In the genomic region with DNA sequence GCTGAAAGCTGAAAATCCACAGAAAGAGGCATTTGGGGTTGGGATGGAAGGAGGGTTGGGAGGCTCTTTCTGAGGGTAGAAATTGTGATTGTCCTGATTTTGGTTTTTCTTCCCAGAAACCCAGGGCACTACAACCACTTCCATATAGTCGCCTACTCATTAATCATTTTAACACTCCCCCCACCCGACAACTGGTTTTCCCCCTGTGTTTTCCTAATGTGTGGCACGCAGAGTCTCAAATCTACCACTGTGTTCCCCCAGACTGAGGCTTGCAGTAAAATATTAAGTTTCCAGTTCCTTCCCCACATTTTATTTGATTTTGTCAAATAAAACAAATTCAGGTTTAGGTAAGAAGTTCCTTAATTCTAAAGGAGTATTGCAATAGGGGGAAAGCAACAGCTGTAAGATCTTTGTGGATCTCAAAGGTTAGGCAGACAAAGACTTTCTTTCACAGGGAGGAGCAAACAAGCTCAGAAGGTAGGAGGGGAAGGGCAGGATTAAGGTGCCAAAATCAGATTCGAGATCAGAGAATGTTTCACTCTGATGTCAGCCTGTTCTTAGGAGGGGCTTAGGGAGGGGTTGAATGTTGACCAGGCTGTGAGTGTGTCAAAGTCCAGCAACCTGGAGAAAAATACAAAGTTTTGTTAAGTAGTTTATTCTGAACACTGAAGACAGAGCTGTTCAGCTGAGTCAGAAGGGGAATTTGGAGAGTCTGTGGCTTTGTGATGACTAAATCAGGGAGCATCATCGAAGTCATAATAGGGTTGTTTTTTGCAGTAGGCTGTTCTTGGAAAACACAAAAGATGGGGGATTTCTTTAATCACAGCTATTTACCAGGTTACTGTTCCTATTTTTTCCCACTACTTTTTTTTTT, we compare ENCODE assay signal across 1 cellular context.
TF ChIP-seq lines count a peak whose summit lies in the region.

No MANE protein-coding gene starts in this region.

TF ChIP-seq in HepG2, 621 proteins besides CTCF, POLR2A, EP300 and RAD21 (continued from another document and continues in another):
- TF ChIP-seq, protein P1, sequence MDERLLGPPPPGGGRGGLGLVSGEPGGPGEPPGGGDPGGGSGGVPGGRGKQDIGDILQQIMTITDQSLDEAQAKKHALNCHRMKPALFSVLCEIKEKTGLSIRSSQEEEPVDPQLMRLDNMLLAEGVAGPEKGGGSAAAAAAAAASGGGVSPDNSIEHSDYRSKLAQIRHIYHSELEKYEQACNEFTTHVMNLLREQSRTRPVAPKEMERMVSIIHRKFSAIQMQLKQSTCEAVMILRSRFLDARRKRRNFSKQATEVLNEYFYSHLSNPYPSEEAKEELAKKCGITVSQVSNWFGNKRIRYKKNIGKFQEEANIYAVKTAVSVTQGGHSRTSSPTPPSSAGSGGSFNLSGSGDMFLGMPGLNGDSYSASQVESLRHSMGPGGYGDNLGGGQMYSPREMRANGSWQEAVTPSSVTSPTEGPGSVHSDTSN (CRISPR knock-in tag; IDR thresholded peaks at IDR 0.05), result no peak
- 0 out of 2 replicates have a peak, but pooled peaks have one; percentile 43 for TF ChIP-seq ZFP1 (CRISPR knock-in tag; IDR thresholded peaks at IDR 0.05)
- TF ChIP-seq ZMYM3 (CRISPR knock-in tag; IDR thresholded peaks at IDR 0.05), result no peak
- TF ChIP-seq FOSL2 (CRISPR knock-in tag; IDR thresholded peaks at IDR 0.05), result peak; percentile 60
- no peak for TF ChIP-seq GTF2F1 (IDR thresholded peaks at IDR 0.05; ENCODE audit: low read length)
- TF ChIP-seq, protein P2, sequence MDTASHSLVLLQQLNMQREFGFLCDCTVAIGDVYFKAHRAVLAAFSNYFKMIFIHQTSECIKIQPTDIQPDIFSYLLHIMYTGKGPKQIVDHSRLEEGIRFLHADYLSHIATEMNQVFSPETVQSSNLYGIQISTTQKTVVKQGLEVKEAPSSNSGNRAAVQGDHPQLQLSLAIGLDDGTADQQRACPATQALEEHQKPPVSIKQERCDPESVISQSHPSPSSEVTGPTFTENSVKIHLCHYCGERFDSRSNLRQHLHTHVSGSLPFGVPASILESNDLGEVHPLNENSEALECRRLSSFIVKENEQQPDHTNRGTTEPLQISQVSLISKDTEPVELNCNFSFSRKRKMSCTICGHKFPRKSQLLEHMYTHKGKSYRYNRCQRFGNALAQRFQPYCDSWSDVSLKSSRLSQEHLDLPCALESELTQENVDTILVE (CRISPR knock-in tag; IDR thresholded peaks at IDR 0.05), result 0 out of 2 replicates have a peak, but pooled peaks have one; percentile 34
- no peak for TF ChIP-seq ZFX (CRISPR knock-in tag; IDR thresholded peaks at IDR 0.05; ENCODE audit: low read depth)
- TF ChIP-seq ZNF441 (CRISPR knock-in tag; IDR thresholded peaks at IDR 0.05; ENCODE audit: borderline replicate concordance), result no peak
- no peak for TF ChIP-seq TCF7L2 (IDR thresholded peaks at IDR 0.05; ENCODE audit: low read depth, low read length)
- TF ChIP-seq MAFG (CRISPR knock-in tag; IDR thresholded peaks at IDR 0.05), result no peak
- TF ChIP-seq, protein P3, sequence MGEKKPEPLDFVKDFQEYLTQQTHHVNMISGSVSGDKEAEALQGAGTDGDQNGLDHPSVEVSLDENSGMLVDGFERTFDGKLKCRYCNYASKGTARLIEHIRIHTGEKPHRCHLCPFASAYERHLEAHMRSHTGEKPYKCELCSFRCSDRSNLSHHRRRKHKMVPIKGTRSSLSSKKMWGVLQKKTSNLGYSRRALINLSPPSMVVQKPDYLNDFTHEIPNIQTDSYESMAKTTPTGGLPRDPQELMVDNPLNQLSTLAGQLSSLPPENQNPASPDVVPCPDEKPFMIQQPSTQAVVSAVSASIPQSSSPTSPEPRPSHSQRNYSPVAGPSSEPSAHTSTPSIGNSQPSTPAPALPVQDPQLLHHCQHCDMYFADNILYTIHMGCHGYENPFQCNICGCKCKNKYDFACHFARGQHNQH (CRISPR knock-in tag; IDR thresholded peaks at IDR 0.05), result peak; percentile 35; the same call in 1 of the 2 replicates
- TF ChIP-seq ZNF343 (CRISPR knock-in tag; IDR thresholded peaks at IDR 0.05), result no peak
- no peak for TF ChIP-seq ADNP (CRISPR knock-in tag; IDR thresholded peaks at IDR 0.05)
- no peak for TF ChIP-seq SMC3 (IDR thresholded peaks at IDR 0.05; ENCODE audit: low read length)
- TF ChIP-seq MYC (CRISPR knock-in tag; IDR thresholded peaks at IDR 0.05; ENCODE audit: borderline replicate concordance), result no peak
- TF ChIP-seq TBX3 (IDR thresholded peaks at IDR 0.05; ENCODE audit: borderline replicate concordance), result no peak
- TF ChIP-seq SOX6 (IDR thresholded peaks at IDR 0.05), result no peak
- TF ChIP-seq SOX6 (CRISPR knock-in tag; IDR thresholded peaks at IDR 0.05), result peak; percentile 68
- no peak for TF ChIP-seq TRIM24 (CRISPR knock-in tag; IDR thresholded peaks at IDR 0.05)
- TF ChIP-seq USF2 (IDR thresholded peaks at IDR 0.05; ENCODE audit: low read depth, low read length), result no peak
- no peak for TF ChIP-seq USF2 (CRISPR knock-in tag; IDR thresholded peaks at IDR 0.05; ENCODE audit: borderline replicate concordance)
- no peak for TF ChIP-seq ZBTB38 (CRISPR knock-in tag; IDR thresholded peaks at IDR 0.05)
- TF ChIP-seq DRAP1 (CRISPR knock-in tag; IDR thresholded peaks at IDR 0.05), result no peak
- TF ChIP-seq ZNF121 (CRISPR knock-in tag; IDR thresholded peaks at IDR 0.05), result no peak
- TF ChIP-seq, protein P4, sequence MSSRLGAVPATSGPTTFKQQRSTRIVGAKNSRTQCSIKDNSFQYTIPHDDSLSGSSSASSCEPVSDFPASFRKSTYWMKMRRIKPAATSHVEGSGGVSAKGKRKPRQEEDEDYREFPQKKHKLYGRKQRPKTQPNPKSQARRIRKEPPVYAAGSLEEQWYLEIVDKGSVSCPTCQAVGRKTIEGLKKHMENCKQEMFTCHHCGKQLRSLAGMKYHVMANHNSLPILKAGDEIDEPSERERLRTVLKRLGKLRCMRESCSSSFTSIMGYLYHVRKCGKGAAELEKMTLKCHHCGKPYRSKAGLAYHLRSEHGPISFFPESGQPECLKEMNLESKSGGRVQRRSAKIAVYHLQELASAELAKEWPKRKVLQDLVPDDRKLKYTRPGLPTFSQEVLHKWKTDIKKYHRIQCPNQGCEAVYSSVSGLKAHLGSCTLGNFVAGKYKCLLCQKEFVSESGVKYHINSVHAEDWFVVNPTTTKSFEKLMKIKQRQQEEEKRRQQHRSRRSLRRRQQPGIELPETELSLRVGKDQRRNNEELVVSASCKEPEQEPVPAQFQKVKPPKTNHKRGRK (CRISPR knock-in tag; IDR thresholded peaks at IDR 0.05), result no peak
- no peak for TF ChIP-seq RNF2 (conservative IDR thresholded peaks at IDR 0.05; ENCODE audit: low read depth)
- TF ChIP-seq NFE2L2 (IDR thresholded peaks at IDR 0.05; ENCODE audit: low read length), result no peak
- no peak for TF ChIP-seq PREB (CRISPR knock-in tag; IDR thresholded peaks at IDR 0.05)
- no peak for TF ChIP-seq MYNN (CRISPR knock-in tag; IDR thresholded peaks at IDR 0.05; ENCODE audit: low read depth)
- 0 out of 2 replicates have a peak, but pooled peaks have one; percentile 47 for TF ChIP-seq IRF2 (CRISPR knock-in tag; IDR thresholded peaks at IDR 0.05)
- no peak for TF ChIP-seq SCMH1 (CRISPR knock-in tag; IDR thresholded peaks at IDR 0.05; ENCODE audit: borderline replicate concordance)
- TF ChIP-seq ZNF674 (CRISPR knock-in tag; IDR thresholded peaks at IDR 0.05; ENCODE audit: low read depth), result no peak
- TF ChIP-seq NFKBIZ (CRISPR knock-in tag; IDR thresholded peaks at IDR 0.05), result 0 out of 2 replicates have a peak, but pooled peaks have one; percentile 26
- no peak for TF ChIP-seq POGK (CRISPR knock-in tag; conservative IDR thresholded peaks at IDR 0.05)
- TF ChIP-seq PHB2 (IDR thresholded peaks at IDR 0.05; ENCODE audit: partially characterized antibody), result no peak
- no peak for TF ChIP-seq SNAPC2 (CRISPR knock-in tag; IDR thresholded peaks at IDR 0.05)
- no peak for TF ChIP-seq ZNF383 (CRISPR knock-in tag; IDR thresholded peaks at IDR 0.05; ENCODE audit: borderline replicate concordance)
- TF ChIP-seq SP1 (IDR thresholded peaks at IDR 0.05), result no peak
- TF ChIP-seq SP1 (CRISPR knock-in tag; IDR thresholded peaks at IDR 0.05), result no peak
- no peak for TF ChIP-seq ZNF564 (CRISPR knock-in tag; IDR thresholded peaks at IDR 0.05)
- no peak for TF ChIP-seq ZNF256 (CRISPR knock-in tag; conservative IDR thresholded peaks at IDR 0.05)
- no peak for TF ChIP-seq HDAC6 (IDR thresholded peaks at IDR 0.05; ENCODE audit: low read depth, low read length)
- TF ChIP-seq, protein P5, sequence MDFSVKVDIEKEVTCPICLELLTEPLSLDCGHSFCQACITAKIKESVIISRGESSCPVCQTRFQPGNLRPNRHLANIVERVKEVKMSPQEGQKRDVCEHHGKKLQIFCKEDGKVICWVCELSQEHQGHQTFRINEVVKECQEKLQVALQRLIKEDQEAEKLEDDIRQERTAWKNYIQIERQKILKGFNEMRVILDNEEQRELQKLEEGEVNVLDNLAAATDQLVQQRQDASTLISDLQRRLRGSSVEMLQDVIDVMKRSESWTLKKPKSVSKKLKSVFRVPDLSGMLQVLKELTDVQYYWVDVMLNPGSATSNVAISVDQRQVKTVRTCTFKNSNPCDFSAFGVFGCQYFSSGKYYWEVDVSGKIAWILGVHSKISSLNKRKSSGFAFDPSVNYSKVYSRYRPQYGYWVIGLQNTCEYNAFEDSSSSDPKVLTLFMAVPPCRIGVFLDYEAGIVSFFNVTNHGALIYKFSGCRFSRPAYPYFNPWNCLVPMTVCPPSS (IDR thresholded peaks at IDR 0.05), result no peak
- no peak for TF ChIP-seq ZNF883 (CRISPR knock-in tag; IDR thresholded peaks at IDR 0.05; ENCODE audit: not compliant biosample characterization)
- TF ChIP-seq ZSCAN9 (CRISPR knock-in tag; IDR thresholded peaks at IDR 0.05; ENCODE audit: borderline replicate concordance), result 0 out of 2 replicates have a peak, but pooled peaks have one; percentile 30
- no peak for TF ChIP-seq ZNF605 (CRISPR knock-in tag; IDR thresholded peaks at IDR 0.05)
- no peak for TF ChIP-seq HIVEP1 (CRISPR knock-in tag; IDR thresholded peaks at IDR 0.05)
- TF ChIP-seq ATF7-NPFF (CRISPR knock-in tag; IDR thresholded peaks at IDR 0.05; ENCODE audit: low read depth), result no peak
- TF ChIP-seq ZNF713 (CRISPR knock-in tag; IDR thresholded peaks at IDR 0.05), result no peak
- no peak for TF ChIP-seq SIN3B (IDR thresholded peaks at IDR 0.05; ENCODE audit: low read length)
- no peak for TF ChIP-seq ZNF280D (CRISPR knock-in tag; IDR thresholded peaks at IDR 0.05)
- no peak for TF ChIP-seq ZNF589 (CRISPR knock-in tag; conservative IDR thresholded peaks at IDR 0.05)
- TF ChIP-seq ZNF562 (CRISPR knock-in tag; IDR thresholded peaks at IDR 0.05; ENCODE audit: borderline replicate concordance), result no peak
- TF ChIP-seq ELF1 (CRISPR knock-in tag; IDR thresholded peaks at IDR 0.05), result no peak
- peak; percentile 71; the same call in 1 of the 2 replicates for TF ChIP-seq ZNF205 (CRISPR knock-in tag; IDR thresholded peaks at IDR 0.05)
